In genomic region chr12:109053382-109054123, GRCh38 we compare ENCODE assay signal across 1 cellular context.
TF ChIP-seq lines count a peak whose summit lies in the region.

No MANE protein-coding gene starts in this region.

TF ChIP-seq in HepG2, 621 proteins besides CTCF, POLR2A, EP300 and RAD21 (continued from another document):
- TF ChIP-seq, protein P1, sequence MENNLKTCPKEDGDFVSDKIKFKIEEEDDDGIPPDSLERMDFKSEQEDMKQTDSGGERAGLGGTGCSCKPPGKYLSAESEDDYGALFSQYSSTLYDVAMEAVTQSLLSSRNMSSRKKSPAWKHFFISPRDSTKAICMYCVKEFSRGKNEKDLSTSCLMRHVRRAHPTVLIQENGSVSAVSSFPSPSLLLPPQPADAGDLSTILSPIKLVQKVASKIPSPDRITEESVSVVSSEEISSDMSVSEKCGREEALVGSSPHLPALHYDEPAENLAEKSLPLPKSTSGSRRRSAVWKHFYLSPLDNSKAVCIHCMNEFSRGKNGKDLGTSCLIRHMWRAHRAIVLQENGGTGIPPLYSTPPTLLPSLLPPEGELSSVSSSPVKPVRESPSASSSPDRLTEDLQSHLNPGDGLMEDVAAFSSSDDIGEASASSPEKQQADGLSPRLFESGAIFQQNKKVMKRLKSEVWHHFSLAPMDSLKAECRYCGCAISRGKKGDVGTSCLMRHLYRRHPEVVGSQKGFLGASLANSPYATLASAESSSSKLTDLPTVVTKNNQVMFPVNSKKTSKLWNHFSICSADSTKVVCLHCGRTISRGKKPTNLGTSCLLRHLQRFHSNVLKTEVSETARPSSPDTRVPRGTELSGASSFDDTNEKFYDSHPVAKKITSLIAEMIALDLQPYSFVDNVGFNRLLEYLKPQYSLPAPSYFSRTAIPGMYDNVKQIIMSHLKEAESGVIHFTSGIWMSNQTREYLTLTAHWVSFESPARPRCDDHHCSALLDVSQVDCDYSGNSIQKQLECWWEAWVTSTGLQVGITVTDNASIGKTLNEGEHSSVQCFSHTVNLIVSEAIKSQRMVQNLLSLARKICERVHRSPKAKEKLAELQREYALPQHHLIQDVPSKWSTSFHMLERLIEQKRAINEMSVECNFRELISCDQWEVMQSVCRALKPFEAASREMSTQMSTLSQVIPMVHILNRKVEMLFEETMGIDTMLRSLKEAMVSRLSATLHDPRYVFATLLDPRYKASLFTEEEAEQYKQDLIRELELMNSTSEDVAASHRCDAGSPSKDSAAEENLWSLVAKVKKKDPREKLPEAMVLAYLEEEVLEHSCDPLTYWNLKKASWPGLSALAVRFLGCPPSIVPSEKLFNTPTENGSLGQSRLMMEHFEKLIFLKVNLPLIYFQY (CRISPR knock-in tag; IDR thresholded peaks at IDR 0.05; ENCODE audit: borderline replicate concordance): no peak
- TF ChIP-seq ZBTB21 (CRISPR knock-in tag; IDR thresholded peaks at IDR 0.05) (peak; percentile 61; the same call in 1 of the 2 replicates), HNF4G (IDR thresholded peaks at IDR 0.05; ENCODE audit: borderline replicate concordance, low read depth, low read length) (peak; percentile 59; the same call in 1 of the 2 replicates), HNF4G (CRISPR knock-in tag; IDR thresholded peaks at IDR 0.05; ENCODE audit: borderline replicate concordance, low read depth) (no peak), FOXK1 (CRISPR knock-in tag; IDR thresholded peaks at IDR 0.05; ENCODE audit: borderline replicate concordance, low read depth) (0 out of 2 replicates have a peak, but pooled peaks have one; percentile 6), ZBTB7B (CRISPR knock-in tag; IDR thresholded peaks at IDR 0.05) (0 out of 2 replicates have a peak, but pooled peaks have one; percentile 8), ARID5B (CRISPR knock-in tag; IDR thresholded peaks at IDR 0.05) (0 out of 2 replicates have a peak, but pooled peaks have one; percentile 7), ZBTB44 (CRISPR knock-in tag; IDR thresholded peaks at IDR 0.05) (0 out of 2 replicates have a peak, but pooled peaks have one; percentile 54), TCF12 (IDR thresholded peaks at IDR 0.05) (no peak), TCF12 (CRISPR knock-in tag; IDR thresholded peaks at IDR 0.05) (0 out of 2 replicates have a peak, but pooled peaks have one; percentile 10), ZNF331 (CRISPR knock-in tag; IDR thresholded peaks at IDR 0.05) (peak; percentile 45; the same call in 1 of the 2 replicates), SOX13 (IDR thresholded peaks at IDR 0.05) (no peak), SOX13 (CRISPR knock-in tag; conservative IDR thresholded peaks at IDR 0.05 in 1 of 2, IDR thresholded peaks at IDR 0.05 in 1 of 2) (no peak)
- TF ChIP-seq, protein P2, sequence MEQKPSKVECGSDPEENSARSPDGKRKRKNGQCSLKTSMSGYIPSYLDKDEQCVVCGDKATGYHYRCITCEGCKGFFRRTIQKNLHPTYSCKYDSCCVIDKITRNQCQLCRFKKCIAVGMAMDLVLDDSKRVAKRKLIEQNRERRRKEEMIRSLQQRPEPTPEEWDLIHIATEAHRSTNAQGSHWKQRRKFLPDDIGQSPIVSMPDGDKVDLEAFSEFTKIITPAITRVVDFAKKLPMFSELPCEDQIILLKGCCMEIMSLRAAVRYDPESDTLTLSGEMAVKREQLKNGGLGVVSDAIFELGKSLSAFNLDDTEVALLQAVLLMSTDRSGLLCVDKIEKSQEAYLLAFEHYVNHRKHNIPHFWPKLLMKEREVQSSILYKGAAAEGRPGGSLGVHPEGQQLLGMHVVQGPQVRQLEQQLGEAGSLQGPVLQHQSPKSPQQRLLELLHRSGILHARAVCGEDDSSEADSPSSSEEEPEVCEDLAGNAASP (CRISPR knock-in tag; IDR thresholded peaks at IDR 0.05; ENCODE audit: borderline replicate concordance): peak; percentile 85; the same call in 1 of the 2 replicates
TF ChIP-seq in HepG2: peak in this region for 31.
